Comparison of ENCODE assay signal across 21 cellular contexts in genomic region chr10:101447477-101447876, GRCh38.
"Had no signal": no experiment of that assay in that cellular context is flagged by ENCODE, and none has a peak within 500 bp of the region (broad histone marks: within the 10 kb centered on the region; RNA-seq: fewer than 3 reads in every experiment).

No MANE protein-coding gene starts in this region.

- H3K36me3 ChIP-seq: gastroesophageal sphincter, neutrophil, stomach, thyroid gland, vagina had no signal

- H3K27ac ChIP-seq: coronary artery, epithelial cell of prostate, gastroesophageal sphincter, neutrophil, parathyroid adenoma, stomach, thyroid gland, vagina had no signal

- H2AFZ ChIP-seq: parathyroid adenoma had no signal

- H3K9me3 Mint-ChIP-seq: immature natural killer cell; memory B cell; natural killer cell; stimulated activated effector memory CD8-positive, alpha-beta T cell treated with anti-CD3 and anti-CD28 coated beads, Interleukin-12 subunit alpha, Interleukin-12 subunit beta, amount 100 ng/mL, for 72 hours had no signal

- FAIRE-seq: keratinocyte had no signal

- DNase-seq: foreskin fibroblast; hypothalamus; immature natural killer cell; natural killer cell; stimulated activated CD4-positive, alpha-beta T cell treated with anti-CD3 and anti-CD28 coated beads, Interleukin-2, amount 100 ng/mL, for 24 hours; stimulated activated CD4-positive, alpha-beta T cell treated with anti-CD3 and anti-CD28 coated beads, Interleukin-4, amount 100 ng/mL, for 24 hours; stimulated activated naive CD4-positive, alpha-beta T cell treated with Interleukin-2 at 50 U/mL for 16 hours; stomach; thyroid gland; trophoblast cell had no signal

- H3K4me1 ChIP-seq: parathyroid adenoma, vagina had no signal

- H3K4me3 Mint-ChIP-seq: immature natural killer cell; memory B cell; natural killer cell; stimulated activated effector memory CD8-positive, alpha-beta T cell treated with anti-CD3 and anti-CD28 coated beads, Interleukin-12 subunit alpha, Interleukin-12 subunit beta, amount 100 ng/mL, for 72 hours had no signal

- H3K27me3 Mint-ChIP-seq: memory B cell had no signal

- H3K36me3 Mint-ChIP-seq: immature natural killer cell; memory B cell; natural killer cell; stimulated activated effector memory CD8-positive, alpha-beta T cell treated with anti-CD3 and anti-CD28 coated beads, Interleukin-12 subunit alpha, Interleukin-12 subunit beta, amount 100 ng/mL, for 72 hours had no signal

- H3K9ac ChIP-seq: parathyroid adenoma had no signal

- H3K27me3 ChIP-seq: gastroesophageal sphincter, stomach, thyroid gland, vagina had no signal

- H3K4me3 ChIP-seq: coronary artery, gastroesophageal sphincter, lung, stomach, thyroid gland, vagina had no signal

- H3K27ac Mint-ChIP-seq: immature natural killer cell; memory B cell; natural killer cell; progenitor cell of endocrine pancreas; stimulated activated effector memory CD8-positive, alpha-beta T cell treated with anti-CD3 and anti-CD28 coated beads, Interleukin-12 subunit alpha, Interleukin-12 subunit beta, amount 100 ng/mL, for 72 hours had no signal

- H3K9me3 ChIP-seq: gastroesophageal sphincter, neutrophil, stomach, thyroid gland, vagina had no signal
